ENCODE assay signal across 23 cellular contexts in genomic region chr4:27055226-27055760, GRCh38.
"Had no signal": no experiment of that assay in that cellular context is flagged by ENCODE, and none has a peak within 500 bp of the region (broad histone marks: within the 10 kb centered on the region; RNA-seq: fewer than 3 reads in every experiment).

No MANE protein-coding gene starts in this region.

- H3K27ac ChIP-seq: gastroesophageal sphincter, right lobe of liver, skin epidermis, thoracic aorta had no signal

- H3K27ac Mint-ChIP-seq: activated CD4-positive, alpha-beta memory T cell treated with anti-CD3 and anti-CD28 coated beads for 36 hours; activated CD4-positive, alpha-beta T cell treated with anti-CD3 and anti-CD28 coated beads, Interleukin-2, amount 10 ng/mL, durations not matched to agents 24 days and 14 days; activated naive CD4-positive, alpha-beta T cell treated with anti-CD3 and anti-CD28 coated beads, Interleukin-2, amount 50 U/mL, for 72 hours; activated T-helper 2 cell treated with anti-CD3 and anti-CD28 coated beads, Interferon-gamma antibody, Interleukin-2, Interleukin-4, amounts not matched to agents 10 μg/mL and 5 μg/mL and 100 μg/mL, durations not matched to agents 14 hours and 24 hours and 36 hours; immature natural killer cell; memory B cell; naive thymus-derived CD8-positive, alpha-beta T cell; stimulated activated effector memory CD8-positive, alpha-beta T cell treated with anti-CD3 and anti-CD28 coated beads, Interleukin-12 subunit alpha, Interleukin-12 subunit beta, amount 100 ng/mL, for 72 hours; stimulated activated naive CD8-positive, alpha-beta T cell treated with anti-CD3 and anti-CD28 coated beads, Interleukin-15, Interleukin-2, amounts not matched to agents 100 ng/mL and 50 ng/mL, for 24 hours had no signal

- H3K36me3 ChIP-seq: gastroesophageal sphincter, right lobe of liver, thoracic aorta had no signal

- H3K36me3 Mint-ChIP-seq: activated CD4-positive, alpha-beta memory T cell treated with anti-CD3 and anti-CD28 coated beads for 36 hours; activated naive CD4-positive, alpha-beta T cell treated with anti-CD3 and anti-CD28 coated beads, Interleukin-2, amount 50 U/mL, for 72 hours; immature natural killer cell; memory B cell; naive thymus-derived CD8-positive, alpha-beta T cell; stimulated activated effector memory CD8-positive, alpha-beta T cell treated with anti-CD3 and anti-CD28 coated beads, Interleukin-12 subunit alpha, Interleukin-12 subunit beta, amount 100 ng/mL, for 72 hours had no signal

- H3K27me3 ChIP-seq: right lobe of liver had no signal

- H3K9me3 Mint-ChIP-seq: activated CD4-positive, alpha-beta memory T cell treated with anti-CD3 and anti-CD28 coated beads for 36 hours; activated CD4-positive, alpha-beta T cell treated with anti-CD3 and anti-CD28 coated beads, Interleukin-2, amount 10 ng/mL, durations not matched to agents 24 days and 14 days; activated naive CD4-positive, alpha-beta T cell treated with anti-CD3 and anti-CD28 coated beads, Interleukin-2, amount 50 U/mL, for 72 hours; activated T-cell treated with anti-CD3 and anti-CD28 coated beads, Interleukin-2, amount 50 U/mL, for 4 hours; activated T-helper 2 cell treated with anti-CD3 and anti-CD28 coated beads, Interferon-gamma antibody, Interleukin-2, Interleukin-4, amounts not matched to agents 10 μg/mL and 5 μg/mL and 100 μg/mL, durations not matched to agents 14 hours and 24 hours and 36 hours; immature natural killer cell; memory B cell; naive thymus-derived CD8-positive, alpha-beta T cell; stimulated activated effector memory CD8-positive, alpha-beta T cell treated with anti-CD3 and anti-CD28 coated beads, Interleukin-12 subunit alpha, Interleukin-12 subunit beta, amount 100 ng/mL, for 72 hours; stimulated activated naive CD8-positive, alpha-beta T cell treated with anti-CD3 and anti-CD28 coated beads, Interleukin-15, Interleukin-2, amounts not matched to agents 100 ng/mL and 50 ng/mL, for 24 hours had no signal

- ATAC-seq: activated naive CD4-positive, alpha-beta T cell treated with anti-CD3 and anti-CD28 coated beads, Interleukin-2, amount 50 U/mL, for 72 hours; activated T-cell treated with anti-CD3 and anti-CD28 coated beads, Interleukin-2, amount 50 U/mL, for 4 hours; gastroesophageal sphincter; naive thymus-derived CD8-positive, alpha-beta T cell; right lobe of liver; stimulated activated effector memory CD8-positive, alpha-beta T cell treated with anti-CD3 and anti-CD28 coated beads, Interleukin-12 subunit alpha, Interleukin-12 subunit beta, amount 100 ng/mL, for 72 hours had no signal

- H3K9me3 ChIP-seq: gastroesophageal sphincter, right lobe of liver, thoracic aorta had no signal

- H3K4me1 Mint-ChIP-seq: activated CD4-positive, alpha-beta T cell treated with anti-CD3 and anti-CD28 coated beads, Interleukin-2, amount 10 ng/mL, durations not matched to agents 24 days and 14 days; memory B cell; naive thymus-derived CD8-positive, alpha-beta T cell; stimulated activated effector memory CD8-positive, alpha-beta T cell treated with anti-CD3 and anti-CD28 coated beads, Interleukin-12 subunit alpha, Interleukin-12 subunit beta, amount 100 ng/mL, for 72 hours had no signal

- H3K4me3 ChIP-seq: gastroesophageal sphincter, right lobe of liver, skin epidermis, thoracic aorta had no signal

- H3K4me3 Mint-ChIP-seq: activated CD4-positive, alpha-beta memory T cell treated with anti-CD3 and anti-CD28 coated beads for 36 hours; activated CD4-positive, alpha-beta T cell treated with anti-CD3 and anti-CD28 coated beads, Interleukin-2, amount 10 ng/mL, durations not matched to agents 24 days and 14 days; activated T-cell treated with anti-CD3 and anti-CD28 coated beads, Interleukin-2, amount 50 U/mL, for 4 hours; immature natural killer cell; memory B cell; naive thymus-derived CD8-positive, alpha-beta T cell; stimulated activated effector memory CD8-positive, alpha-beta T cell treated with anti-CD3 and anti-CD28 coated beads, Interleukin-12 subunit alpha, Interleukin-12 subunit beta, amount 100 ng/mL, for 72 hours; stimulated activated naive CD8-positive, alpha-beta T cell treated with anti-CD3 and anti-CD28 coated beads, Interleukin-15, Interleukin-2, amounts not matched to agents 100 ng/mL and 50 ng/mL, for 24 hours had no signal

- H3K4me1 ChIP-seq: gastroesophageal sphincter, right lobe of liver had no signal

- DNase-seq: activated CD4-positive, alpha-beta memory T cell treated with anti-CD3 and anti-CD28 coated beads for 36 hours; activated CD4-positive, alpha-beta T cell treated with anti-CD3 and anti-CD28 coated beads, Interleukin-2, amount 10 ng/mL, durations not matched to agents 24 days and 14 days; activated CD4-positive, CD25-positive, alpha-beta regulatory T cell treated with anti-CD3 and anti-CD28 coated beads, Interleukin-2, amount 50 U/mL, for 72 hours; activated CD8-positive, alpha-beta memory T cell treated with anti-CD3 and anti-CD28 coated beads, Interleukin-2, amount 50 U/mL, for 48 hours; activated naive CD4-positive, alpha-beta T cell; activated T-cell treated with anti-CD3 and anti-CD28 coated beads, Interleukin-2, amount 50 U/mL, for 4 hours; effector CD8-positive, alpha-beta T cell; immature natural killer cell; midbrain; naive thymus-derived CD8-positive, alpha-beta T cell; right lobe of liver; stimulated activated CD4-positive, alpha-beta T cell treated with anti-CD3 and anti-CD28 coated beads, Interleukin-12 subunit alpha, Interleukin-12 subunit beta, amount 100 ng/mL, for 4 hours; stimulated activated CD4-positive, alpha-beta T cell treated with anti-CD3 and anti-CD28 coated beads, Interleukin-4, amount 100 ng/mL, for 24 hours; T-helper 2 cell; trophoblast cell had no signal
